ENCODE assay signal across 17 cellular contexts in the genomic region with DNA sequence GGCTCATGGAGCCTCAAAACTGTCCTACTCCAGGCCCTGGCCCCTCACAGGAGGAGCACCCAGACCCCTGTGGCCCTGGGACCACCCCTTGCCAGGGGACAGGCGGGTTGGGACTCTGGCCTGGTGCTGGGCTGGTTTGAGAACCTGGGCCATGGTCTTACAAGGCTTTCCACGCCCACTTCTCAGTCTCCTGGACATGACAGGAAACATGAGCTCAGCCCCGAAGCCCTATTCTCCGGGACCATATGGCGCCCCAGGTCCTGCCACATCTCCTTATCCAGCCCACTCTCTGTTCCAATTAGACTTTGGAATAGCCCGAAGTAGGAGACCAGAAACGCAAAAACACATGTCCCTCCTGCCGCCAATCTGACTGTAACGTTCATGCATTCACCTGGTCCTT. TPM values are rescaled to one million over a fixed set of nuclear protein-coding genes. Genes with fewer than 3 reads are reported as not detected.
DNase-seq lines count a peak whose midpoint lies in the region; ATAC-seq and TF ChIP-seq lines count a peak whose summit lies in the region.
"Had no signal": no experiment of that assay in that cellular context is flagged by ENCODE, and none has a peak within 500 bp of the region (broad histone marks: within the 10 kb centered on the region; RNA-seq: fewer than 3 reads in every experiment).

No MANE protein-coding gene starts in this region.

- TF ChIP-seq CTCF in WERI-Rb-1 (IDR thresholded peaks at IDR 0.05; ENCODE audit: low read depth, low read length) = no peak

- H3K4me3 ChIP-seq in WERI-Rb-1 (ENCODE audit: low read depth, low read length) = no peak overlapping the region

- H3K27ac ChIP-seq in WERI-Rb-1 = peak overlapping the region; percentile 55

- intact Hi-C loops in Right ventricle myocardium inferior (cut with DNase I) (no loop called here), left cardiac atrium (cut with DNase I) (no loop called here)

- peaks cover 3% of the 10 kb centered on the region for H3K36me3 ChIP-seq in WERI-Rb-1

- DNase-seq in Right ventricle myocardium inferior (ENCODE audit: missing footprints) (peak; percentile 5), left cardiac atrium (no peak), NCI-H524 (lab: John Stamatoyannopoulos, UW) (peak; percentile 75 to 85), WERI-Rb-1 (peak; percentile 86)
- DNase-seq in stimulated activated effector memory CD8-positive, alpha-beta T cell treated with anti-CD3 and anti-CD28 coated beads, Interleukin-12 subunit alpha, Interleukin-12 subunit beta, amount 100 ng/mL, for 72 hours (ENCODE audit: low spot score in 2 of 2) = no peak
- DNase-seq in activated CD8-positive, alpha-beta memory T cell treated with anti-CD3 and anti-CD28 coated beads, Interleukin-2, amount 50 U/mL, for 48 hours = no peak
- DNase-seq: C1 segment of cervical spinal cord, DMS79, KG1, NCI-H1105 treated with DMSO at 0.1 percent for 48 hours, NCI-H1694, NCI-H2081 treated with DMSO at 0.1 percent for 48 hours, NCI-H510A, PC-3, RPMI8226 had no signal

- no peaks in the 10 kb centered on the region for H3K27me3 ChIP-seq in WERI-Rb-1 (ENCODE audit: insufficient read depth, low read depth, severe bottlenecking)

- H3K27ac Mint-ChIP-seq in stimulated activated effector memory CD8-positive, alpha-beta T cell treated with anti-CD3 and anti-CD28 coated beads, Interleukin-12 subunit alpha, Interleukin-12 subunit beta, amount 100 ng/mL, for 72 hours = peak overlapping the region; percentile 50

- no peaks in the 10 kb centered on the region for H3K9me3 Mint-ChIP-seq in stimulated activated effector memory CD8-positive, alpha-beta T cell treated with anti-CD3 and anti-CD28 coated beads, Interleukin-12 subunit alpha, Interleukin-12 subunit beta, amount 100 ng/mL, for 72 hours
- H3K9me3 Mint-ChIP-seq: CD8-positive, alpha-beta memory T cell had no signal

- H3K4me1 Mint-ChIP-seq in stimulated activated effector memory CD8-positive, alpha-beta T cell treated with anti-CD3 and anti-CD28 coated beads, Interleukin-12 subunit alpha, Interleukin-12 subunit beta, amount 100 ng/mL, for 72 hours = peaks cover 8% of the 10 kb centered on the region

- H3K36me3 Mint-ChIP-seq in stimulated activated effector memory CD8-positive, alpha-beta T cell treated with anti-CD3 and anti-CD28 coated beads, Interleukin-12 subunit alpha, Interleukin-12 subunit beta, amount 100 ng/mL, for 72 hours = peaks cover 93% of the 10 kb centered on the region

- H3K9me3 ChIP-seq in WERI-Rb-1 (ENCODE audit: severe bottlenecking) = no peaks in the 10 kb centered on the region

- no peak for ATAC-seq in Right ventricle myocardium inferior
- ATAC-seq in left cardiac atrium = no peak
- ATAC-seq in stimulated activated effector memory CD8-positive, alpha-beta T cell treated with anti-CD3 and anti-CD28 coated beads, Interleukin-12 subunit alpha, Interleukin-12 subunit beta, amount 100 ng/mL, for 72 hours = no peak
- ATAC-seq in GM19035 (IDR thresholded peaks at IDR 0.05; ENCODE audit: unreplicated experiment) = no peak
- ATAC-seq: PC-3 had no signal

- no peak overlapping the region for H3K4me3 Mint-ChIP-seq in stimulated activated effector memory CD8-positive, alpha-beta T cell treated with anti-CD3 and anti-CD28 coated beads, Interleukin-12 subunit alpha, Interleukin-12 subunit beta, amount 100 ng/mL, for 72 hours
- H3K4me3 Mint-ChIP-seq: CD8-positive, alpha-beta memory T cell had no signal

RNA-seq across cellular contexts. Expression of gene KCNAB2, which starts 47.9 kb away (rescaled TPM):
- total RNA-seq in Right ventricle myocardium inferior (21.0 TPM), left cardiac atrium (10 to 100 TPM; 13.2 to 14.7 TPM)

Comparison
In these comparisons a context has a peak if more than half of its experiments do, and no peak if none do; other contexts are left out.
1. DNase-seq: peak in Right ventricle myocardium inferior (single experiment), NCI-H524 (2 of 2) and WERI-Rb-1 (single experiment); none in left cardiac atrium (single experiment), stimulated activated effector memory CD8-positive, alpha-beta T cell treated with anti-CD3 and anti-CD28 coated beads, Interleukin-12 subunit alpha, Interleukin-12 subunit beta, amount 100 ng/mL, for 72 hours (0 of 2) and activated CD8-positive, alpha-beta memory T cell treated with anti-CD3 and anti-CD28 coated beads, Interleukin-2, amount 50 U/mL, for 48 hours (single experiment).